ENCODE assay signal across 8 cellular contexts in genomic region chr22:24270556-24271405, GRCh38. TPM values are rescaled to one million over a fixed set of nuclear protein-coding genes. Genes with fewer than 3 reads are reported as not detected.
A peak's percentile ranks its signal among the peaks of the same experiment; 100 is the strongest.
DNase-seq lines count a peak whose midpoint lies in the region; ATAC-seq and TF ChIP-seq lines count a peak whose summit lies in the region.

Gene SPECC1L (plus strand): TSS chr22:24270831. CDS start chr22:24302232, 31,401 bp downstream.

- intact Hi-C loops in Panc1 (cut with micrococcal nuclease; ENCODE audit: unreplicated experiment) = no loop called here

- H3K4me1 ChIP-seq in Panc1 (ENCODE audit: control insufficient read depth, insufficient read depth, low read length) = no peaks in the 10 kb centered on the region; the same call in 1 of the 2 replicates

- no TSS peak for BruUV-seq in Panc1 (replicated peaks; lab: Mats Ljungman, UMichigan)

- TF ChIP-seq CTCF in Panc1 (IDR thresholded peaks at IDR 0.05) = no peak; the same call in 1 of the 2 replicates

- H3K9me3 Mint-ChIP-seq in activated T-cell treated with anti-CD3 and anti-CD28 coated beads, Interleukin-2, amount 50 U/mL, for 4 hours = no peaks in the 10 kb centered on the region

- H3K9me3 ChIP-seq in Panc1 (ENCODE audit: control insufficient read depth, insufficient read depth, low read depth, low read length) = no peaks in the 10 kb centered on the region

- in situ Hi-C loops in KBM-7 (cut with MboI; ENCODE audit: low pct_unique_long_range_greater_than_20kb, low sequenced_read_pairs) (no loop called here), Panc1 (cut with HindIII; ENCODE audit: low pct_unique_long_range_greater_than_20kb, low sequenced_read_pairs) (no loop called here)

- CTCF ChIA-PET in Panc1 (lab: Charles Lee) = no interaction called here

- POLR2A ChIA-PET in Panc1 (lab: Charles Lee) = no interaction called here

- peak within 1 kb of the TSS; percentile 87 for H3K4me3 Mint-ChIP-seq in activated T-cell treated with anti-CD3 and anti-CD28 coated beads, Interleukin-2, amount 50 U/mL, for 4 hours

- peak; percentile 76 for ATAC-seq in GM21723 (IDR thresholded peaks at IDR 0.05; ENCODE audit: unreplicated experiment)
- ATAC-seq in Panc1 = peak; percentile 98
- ATAC-seq in activated T-cell treated with anti-CD3 and anti-CD28 coated beads, Interleukin-2, amount 50 U/mL, for 4 hours = peak; percentile 92
- peak; percentile 98 for ATAC-seq in esophagus mucosa

- H3K27ac ChIP-seq in Panc1 (ENCODE audit: low read length) = peak within 1 kb of the TSS; percentile 91

- H3K27me3 ChIP-seq in Panc1 (ENCODE audit: control insufficient read depth, insufficient read depth, low read length) = no peaks in the 10 kb centered on the region

- no peaks in the 10 kb centered on the region; the same call in 1 of the 2 replicates for H3K36me3 ChIP-seq in Panc1 (ENCODE audit: control insufficient read depth, insufficient read depth, low read length)

- peak; percentile 48 for DNase-seq in DMS53 treated with DMSO at 0.1 percent for 48 hours (lab: John Stamatoyannopoulos, UW; ENCODE audit: unreplicated experiment)
- peak; percentile 91 for DNase-seq in KBM-7
- DNase-seq in Panc1 (ENCODE audit: low read depth, low spot score) = peak; percentile 52
- DNase-seq in activated T-cell treated with anti-CD3 and anti-CD28 coated beads, Interleukin-2, amount 50 U/mL, for 4 hours = peak; percentile 87
- peak; percentile 92 for DNase-seq in myocyte (ENCODE audit: low read depth)
- DNase-seq in stimulated activated CD8-positive, alpha-beta memory T cell treated with anti-CD3 and anti-CD28 coated beads, Interleukin-7, amount 100 ng/mL, for 4 hours (ENCODE audit: low read depth in 2 of 2) = peak; percentile 73 to 87

- H3K27me3 Mint-ChIP-seq in activated T-cell treated with anti-CD3 and anti-CD28 coated beads, Interleukin-2, amount 50 U/mL, for 4 hours (ENCODE audit: low read depth) = no peaks in the 10 kb centered on the region

- H3K4me1 Mint-ChIP-seq in activated T-cell treated with anti-CD3 and anti-CD28 coated beads, Interleukin-2, amount 50 U/mL, for 4 hours (ENCODE audit: low read depth) = peaks cover 39% of the 10 kb centered on the region

- H3K4me3 ChIP-seq in Panc1 (ENCODE audit: low read depth in 2 of 2, low read length in 2 of 2) = peak within 1 kb of the TSS; percentile 74 to 85

- peaks cover 3% of the 10 kb centered on the region for H3K36me3 Mint-ChIP-seq in activated T-cell treated with anti-CD3 and anti-CD28 coated beads, Interleukin-2, amount 50 U/mL, for 4 hours (ENCODE audit: insufficient read depth)

RNA-seq across cellular contexts. Expression of gene SPECC1L, which starts in this region (rescaled TPM):
- total RNA-seq in Panc1 (2021; ENCODE audit: unreplicated experiment) (43.3 TPM), esophagus mucosa (33.4 TPM), myocyte (25.2 and 29.2 TPM in 2 replicates)
- 17.7 TPM for polyA plus RNA-seq in Panc1 (2012; ENCODE audit: insufficient read length)
- 10 to 100 TPM; 31.4 to 33.6 (median 33.1) TPM for total RNA-seq in activated T-cell treated with anti-CD3 and anti-CD28 coated beads, Interleukin-2, amount 50 U/mL, for 4 hours
- 20.5 TPM for polyA plus RNA-seq in myocyte (2012)

Comparison
In these comparisons a context has a peak if more than half of its experiments do, and no peak if none do; other contexts are left out.
1. Peak in every context shown above with its lines: DNase-seq, ATAC-seq, H3K4me3 ChIP-seq and H3K27ac ChIP-seq.